In the genomic region with DNA sequence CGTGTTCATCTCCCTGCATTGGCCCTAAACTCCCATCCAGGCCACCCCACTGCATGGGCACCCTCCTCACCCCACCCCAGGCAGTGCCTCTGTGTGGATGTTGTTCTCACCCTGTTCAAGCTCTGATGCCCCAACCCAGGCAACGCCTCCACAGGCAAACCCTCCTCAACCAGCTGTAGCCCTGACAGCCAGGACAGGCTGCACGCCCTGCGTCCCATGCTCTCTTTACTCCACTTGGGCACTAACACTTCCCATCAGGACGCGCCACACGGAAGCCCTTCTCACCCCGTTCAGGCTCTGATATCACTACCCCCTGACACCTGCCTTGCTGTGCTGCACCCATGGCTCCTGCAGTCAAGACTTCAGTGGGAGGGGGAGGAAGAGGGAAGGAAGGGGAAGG, we compare ENCODE assay signal across 24 cellular contexts. TPM values are rescaled to one million over a fixed set of nuclear protein-coding genes. Genes with fewer than 3 reads are reported as not detected.
"Had no signal": no experiment of that assay in that cellular context is flagged by ENCODE, and none has a peak within 500 bp of the region (broad histone marks: within the 10 kb centered on the region; RNA-seq: fewer than 3 reads in every experiment).

No MANE protein-coding gene starts in this region.

- H3K27ac ChIP-seq: foreskin keratinocyte, left ventricle myocardium inferior, lower lobe of right lung, neutrophil, psoas muscle, right lobe of liver, testis, tibial nerve had no signal

- H3K27me3 ChIP-seq: right lobe of liver, testis had no signal

- H3K4me3 ChIP-seq: left ventricle myocardium inferior, lower lobe of right lung, psoas muscle, right lobe of liver, testis, tibial nerve had no signal

- H3K9me3 ChIP-seq: left ventricle myocardium inferior, lower lobe of right lung, neutrophil, psoas muscle, right lobe of liver, testis, tibial nerve had no signal

- H3K36me3 ChIP-seq: left ventricle myocardium inferior, right lobe of liver, tibial nerve had no signal

- ATAC-seq: foreskin keratinocyte; left cardiac atrium; lower lobe of right lung; psoas muscle; right lobe of liver; stimulated activated naive B cell treated with anti-CD40 and anti-IgM and Interleukin-4, amounts not matched to agents 10 μg/mL and 1 μg/mL and 100 μg/mL, for 72 hours; stimulated activated naive CD8-positive, alpha-beta T cell treated with anti-CD3 and anti-CD28 coated beads, Interleukin-15, amount 100 ng/mL, for 72 hours had no signal

- H3K9me3 Mint-ChIP-seq: nephron progenitor cell; stimulated activated naive B cell treated with anti-CD40 and anti-IgM and Interleukin-4, amounts not matched to agents 10 μg/mL and 1 μg/mL and 100 μg/mL, for 72 hours; stimulated activated naive CD8-positive, alpha-beta T cell treated with anti-CD3 and anti-CD28 coated beads, Interleukin-15, amount 100 ng/mL, for 72 hours had no signal

- H3K4me3 Mint-ChIP-seq: naive B cell; nephron progenitor cell; stimulated activated naive B cell treated with anti-CD40 and anti-IgM and Interleukin-4, amounts not matched to agents 10 μg/mL and 1 μg/mL and 100 μg/mL, for 72 hours; stimulated activated naive CD8-positive, alpha-beta T cell treated with anti-CD3 and anti-CD28 coated beads, Interleukin-15, amount 100 ng/mL, for 72 hours had no signal

- H3K27me3 Mint-ChIP-seq: naive B cell; stimulated activated naive B cell treated with anti-CD40 and anti-IgM and Interleukin-4, amounts not matched to agents 10 μg/mL and 1 μg/mL and 100 μg/mL, for 72 hours; stimulated activated naive CD8-positive, alpha-beta T cell treated with anti-CD3 and anti-CD28 coated beads, Interleukin-15, amount 100 ng/mL, for 72 hours had no signal

- H3K4me1 ChIP-seq: foreskin keratinocyte, lower lobe of right lung, psoas muscle, testis had no signal

- DNase-seq: effector memory CD4-positive, alpha-beta T cell; erythroblast; foreskin keratinocyte; kidney; left cardiac atrium; left ventricle myocardium inferior; lower lobe of right lung; mesendoderm; naive B cell; nephron progenitor cell; psoas muscle; retina; right lobe of liver; stimulated activated CD4-positive, alpha-beta T cell treated with anti-CD3 and anti-CD28 coated beads, Interleukin-15, amount 100 ng/mL, for 24 hours; stimulated activated CD4-positive, alpha-beta T cell treated with anti-CD3 and anti-CD28 coated beads, Interleukin-1b, Interleukin-23, amount 100 ng/mL, for 48 hours; stimulated activated CD4-positive, alpha-beta T cell treated with anti-CD3 and anti-CD28 coated beads, Interleukin-4, amount 100 ng/mL, for 24 hours; stimulated activated naive B cell treated with anti-CD40 and anti-IgM and Interleukin-4, amounts not matched to agents 10 μg/mL and 1 μg/mL and 100 μg/mL, for 72 hours; stimulated activated naive CD8-positive, alpha-beta T cell treated with anti-CD3 and anti-CD28 coated beads, Interleukin-15, amount 100 ng/mL, for 72 hours; testis had no signal

- H3K27ac Mint-ChIP-seq: nephron progenitor cell; stimulated activated naive B cell treated with anti-CD40 and anti-IgM and Interleukin-4, amounts not matched to agents 10 μg/mL and 1 μg/mL and 100 μg/mL, for 72 hours; stimulated activated naive CD8-positive, alpha-beta T cell treated with anti-CD3 and anti-CD28 coated beads, Interleukin-15, amount 100 ng/mL, for 72 hours had no signal

RNA-seq across cellular contexts. Expression of a gene that starts 47.9 kb away (rescaled TPM):
- total RNA-seq: endothelial cell of umbilical vein, foreskin keratinocyte, left cardiac atrium, left ventricle myocardium inferior, osteoblast, psoas muscle, right lobe of liver, tibial nerve, ureter had no signal
- polyA plus RNA-seq: endothelial cell of umbilical vein, foreskin keratinocyte, psoas muscle had no signal
